ENCODE assay signal across 21 cellular contexts in the genomic region with DNA sequence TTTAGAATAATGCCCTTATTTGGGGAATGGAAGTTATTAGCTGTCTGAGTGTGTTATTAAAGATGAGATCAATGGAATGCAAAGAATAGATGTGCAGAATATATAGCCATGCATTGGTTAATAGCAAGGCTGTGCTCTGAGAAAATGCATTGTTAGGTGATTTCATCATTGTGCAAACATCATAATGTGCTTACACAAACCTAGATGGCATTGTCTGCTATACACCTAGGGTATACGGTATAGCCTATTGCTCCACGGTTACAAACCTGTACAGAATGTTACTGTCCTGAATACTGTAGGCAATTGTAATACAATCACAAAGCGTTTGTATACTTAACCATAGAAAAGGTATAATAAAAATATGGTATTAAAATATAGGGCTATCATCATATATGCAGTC. TPM values are rescaled to one million over a fixed set of nuclear protein-coding genes. Genes with fewer than 3 reads are reported as not detected.
"Had no signal": no experiment of that assay in that cellular context is flagged by ENCODE, and none has a peak within 500 bp of the region (broad histone marks: within the 10 kb centered on the region; RNA-seq: fewer than 3 reads in every experiment).

No MANE protein-coding gene starts in this region.

- H3K27ac ChIP-seq: esophagus muscularis mucosa, gastroesophageal sphincter, heart left ventricle, tibial artery had no signal

- H3K9me3 Mint-ChIP-seq: activated B cell treated with CpG ODN at 0.5 μM for 24 hours; activated CD4-positive, alpha-beta memory T cell treated with anti-CD3 and anti-CD28 coated beads, Interleukin-2, amount 10 ng/mL, durations not matched to agents 7 days and 5 days; memory B cell; neural crest cell had no signal

- H3K4me3 Mint-ChIP-seq: activated B cell treated with CpG ODN at 0.5 μM for 24 hours; activated CD4-positive, alpha-beta memory T cell treated with anti-CD3 and anti-CD28 coated beads, Interleukin-2, amount 10 ng/mL, durations not matched to agents 7 days and 5 days; activated CD8-positive, alpha-beta memory T cell treated with anti-CD3 and anti-CD28 coated beads, Interleukin-2, amount 10 ng/mL, durations not matched to agents 7 days and 5 days; activated naive CD8-positive, alpha-beta T cell; memory B cell; naive B cell; neural crest cell had no signal

- DNase-seq: activated B cell treated with CpG ODN at 0.5 μM for 24 hours; activated CD4-positive, alpha-beta memory T cell treated with anti-CD3 and anti-CD28 coated beads, Interleukin-2, amount 10 ng/mL, durations not matched to agents 7 days and 5 days; activated CD4-positive, alpha-beta T cell treated with anti-CD3 and anti-CD28 coated beads for 48 hours; activated CD8-positive, alpha-beta memory T cell treated with anti-CD3 and anti-CD28 coated beads, Interleukin-2, amount 10 ng/mL, durations not matched to agents 7 days and 5 days; effector CD4-positive, alpha-beta T cell; heart left ventricle; left ventricle myocardium superior; naive B cell; stimulated activated naive CD8-positive, alpha-beta T cell treated with anti-CD3 and anti-CD28 coated beads, Interleukin-15, Interleukin-2, amounts not matched to agents 100 U/mL and 50 U/mL, for 24 hours; substantia nigra; tibial artery had no signal

- H3K27ac Mint-ChIP-seq: activated B cell treated with CpG ODN at 0.5 μM for 24 hours; activated CD4-positive, alpha-beta memory T cell treated with anti-CD3 and anti-CD28 coated beads, Interleukin-2, amount 10 ng/mL, durations not matched to agents 7 days and 5 days; activated CD8-positive, alpha-beta memory T cell treated with anti-CD3 and anti-CD28 coated beads, Interleukin-2, amount 10 ng/mL, durations not matched to agents 7 days and 5 days; activated naive CD8-positive, alpha-beta T cell; memory B cell had no signal

- H3K4me1 Mint-ChIP-seq: activated B cell treated with CpG ODN at 0.5 μM for 24 hours; activated CD4-positive, alpha-beta memory T cell treated with anti-CD3 and anti-CD28 coated beads, Interleukin-2, amount 10 ng/mL, durations not matched to agents 7 days and 5 days; activated CD8-positive, alpha-beta memory T cell treated with anti-CD3 and anti-CD28 coated beads, Interleukin-2, amount 10 ng/mL, durations not matched to agents 7 days and 5 days; memory B cell; naive B cell had no signal

- H3K4me3 ChIP-seq: esophagus muscularis mucosa, gastroesophageal sphincter, heart left ventricle, tibial artery had no signal

- H3K36me3 Mint-ChIP-seq: activated CD8-positive, alpha-beta memory T cell treated with anti-CD3 and anti-CD28 coated beads, Interleukin-2, amount 10 ng/mL, durations not matched to agents 7 days and 5 days; activated naive CD8-positive, alpha-beta T cell; memory B cell; naive B cell had no signal

- H3K4me1 ChIP-seq: heart left ventricle, tibial artery had no signal

- ATAC-seq: activated CD8-positive, alpha-beta memory T cell treated with anti-CD3 and anti-CD28 coated beads, Interleukin-2, amount 10 ng/mL, durations not matched to agents 7 days and 5 days; gastroesophageal sphincter; heart left ventricle; left ventricle myocardium superior; stimulated activated naive CD8-positive, alpha-beta T cell treated with anti-CD3 and anti-CD28 coated beads, Interleukin-15, Interleukin-2, amounts not matched to agents 100 U/mL and 50 U/mL, for 24 hours had no signal

- H3K27me3 ChIP-seq: esophagus muscularis mucosa, gastroesophageal sphincter, heart left ventricle, tibial artery had no signal

- H3K36me3 ChIP-seq: esophagus muscularis mucosa, gastroesophageal sphincter, heart left ventricle, tibial artery had no signal

- H3K9me3 ChIP-seq: esophagus muscularis mucosa, gastroesophageal sphincter, heart left ventricle, tibial artery had no signal

- H3K27me3 Mint-ChIP-seq: activated B cell treated with CpG ODN at 0.5 μM for 24 hours; activated CD4-positive, alpha-beta memory T cell treated with anti-CD3 and anti-CD28 coated beads, Interleukin-2, amount 10 ng/mL, durations not matched to agents 7 days and 5 days; activated CD8-positive, alpha-beta memory T cell treated with anti-CD3 and anti-CD28 coated beads, Interleukin-2, amount 10 ng/mL, durations not matched to agents 7 days and 5 days; activated naive CD8-positive, alpha-beta T cell; memory B cell; naive B cell; progenitor cell of endocrine pancreas had no signal

RNA-seq across cellular contexts. Expression of a gene that starts 25.5 kb away (rescaled TPM):
- total RNA-seq: activated B cell treated with CpG ODN at 0.5 μM for 24 hours; activated CD4-positive, alpha-beta memory T cell treated with anti-CD3 and anti-CD28 coated beads, Interleukin-2, amount 10 ng/mL, durations not matched to agents 7 days and 5 days; activated CD8-positive, alpha-beta memory T cell treated with anti-CD3 and anti-CD28 coated beads, Interleukin-2, amount 10 ng/mL, durations not matched to agents 7 days and 5 days; esophagus muscularis mucosa; gastroesophageal sphincter; kidney epithelial cell; left ventricle myocardium superior; mononuclear cell; omental fat pad; skeletal muscle tissue had no signal
